8 cellular contexts compared by ENCODE assay signal in the genomic region with DNA sequence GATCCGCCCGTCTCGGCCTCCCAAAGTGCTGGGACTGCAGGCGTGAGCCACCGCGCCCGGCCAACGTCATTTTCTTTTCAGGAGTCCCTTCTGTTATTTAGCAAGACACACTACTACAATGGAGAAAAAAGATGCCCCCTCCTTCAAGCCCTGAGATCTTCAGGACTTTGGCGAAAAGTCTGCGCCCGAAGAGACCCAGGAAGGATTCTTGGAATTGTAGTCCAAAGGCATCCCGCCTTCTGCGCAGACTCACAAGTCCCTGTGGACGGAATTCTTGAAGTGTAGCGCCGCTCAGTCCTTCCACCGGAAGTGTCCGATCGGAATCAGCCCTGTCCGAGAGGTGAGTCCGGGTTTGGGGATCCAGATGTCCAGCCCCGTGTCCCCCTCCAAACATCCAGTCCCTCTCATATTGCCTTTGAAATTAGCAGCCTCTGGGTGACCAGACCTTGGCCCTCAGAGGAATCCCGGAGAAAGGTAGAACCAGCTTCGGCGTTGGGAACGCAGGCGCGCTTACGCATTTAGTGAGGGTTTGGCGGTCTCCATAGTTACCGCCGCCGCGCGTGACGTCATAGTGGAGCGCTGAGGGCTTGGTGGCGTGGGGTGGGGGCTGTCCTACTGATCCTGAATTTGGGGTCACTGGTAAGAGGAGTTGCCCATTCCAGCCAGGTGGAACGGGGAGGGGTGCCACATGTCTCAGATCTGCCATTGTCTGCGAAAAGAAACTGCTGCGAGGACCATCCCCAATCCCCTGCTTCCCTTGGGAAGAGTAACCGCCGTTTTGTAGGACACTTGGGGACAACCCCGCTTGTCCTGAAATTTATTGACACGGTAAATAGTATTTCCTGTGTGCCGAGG. TPM values are rescaled to one million over a fixed set of nuclear protein-coding genes. Genes with fewer than 3 reads are reported as not detected.
DNase-seq lines count a peak whose midpoint lies in the region; ATAC-seq, FAIRE-seq and TF ChIP-seq lines count a peak whose summit lies in the region.

No MANE protein-coding gene starts in this region.

- H3K79me2 ChIP-seq in DND-41 (ENCODE audit: insufficient read depth, low read length) (peaks cover 3% of the 10 kb centered on the region), GM23338 (replicated peaks; ENCODE audit: insufficient read depth) (peaks cover 23% of the 10 kb centered on the region), fibroblast of lung (ENCODE audit: control insufficient read depth, insufficient read depth, low read length) (no peaks in the 10 kb centered on the region)

- TF ChIP-seq CTCF in DND-41 (IDR thresholded peaks at IDR 0.05; ENCODE audit: borderline replicate concordance, extremely low read depth, low read length, poor library complexity, severe bottlenecking) (no peak), GM23338 (conservative IDR thresholded peaks at IDR 0.05; ENCODE audit: low read depth in 2 of 2) (no peak), fibroblast of lung (conservative IDR thresholded peaks at IDR 0.05 in 1 of 2, IDR thresholded peaks at IDR 0.05 in 1 of 2; ENCODE audit: low read depth in 1 of 2, low read length in 2 of 2) (no peak)

- H4K20me1 ChIP-seq in DND-41 (ENCODE audit: insufficient read depth, low read length) (no peaks in the 10 kb centered on the region), GM23338 (replicated peaks; ENCODE audit: insufficient read depth) (no peaks in the 10 kb centered on the region), fibroblast of lung (ENCODE audit: control insufficient read depth, extremely low read depth, insufficient read depth, low read length) (no peaks in the 10 kb centered on the region)

- no peaks in the 10 kb centered on the region for H3K36me3 ChIP-seq in DND-41 (ENCODE audit: insufficient read depth, low read length)
- peaks cover 12% of the 10 kb centered on the region for H3K36me3 ChIP-seq in GM23338 (ENCODE audit: insufficient read depth)
- H3K36me3 ChIP-seq in fibroblast of lung (ENCODE audit: control insufficient read depth, insufficient read depth, low read length) = no peaks in the 10 kb centered on the region

- H3K4me1 ChIP-seq in DND-41 (ENCODE audit: insufficient read depth, low read length) = peaks cover 22% of the 10 kb centered on the region
- H3K4me1 ChIP-seq in GM23338 (ENCODE audit: insufficient read depth) = no peaks in the 10 kb centered on the region
- no peaks in the 10 kb centered on the region for H3K4me1 ChIP-seq in fibroblast of lung (ENCODE audit: control insufficient read depth, extremely low read depth, insufficient read depth, low read length)

- peak overlapping the region; percentile 84 for H3K4me3 Mint-ChIP-seq in GM23338
- peak overlapping the region; percentile 79 for H3K4me3 Mint-ChIP-seq in activated T-helper 17 cell treated with anti-CD3 and anti-CD28 coated beads, Interleukin-2, amount 50 U/mL, for 72 hours
- H3K4me3 Mint-ChIP-seq in naive B cell = peak overlapping the region; percentile 83 to 100 (median 94)

- ATAC-seq in DND-41 (ENCODE audit: insufficient read depth, low read depth) (peak; percentile 85), GM23338 (peak; percentile 93), naive B cell (ENCODE audit: low read depth in 2 of 2) (peak; percentile 61 to 72)
- ATAC-seq in activated T-helper 17 cell treated with anti-CD3 and anti-CD28 coated beads, Interleukin-2, amount 50 U/mL, for 72 hours (replicated peaks) = peak; percentile 81

- H3K4me1 Mint-ChIP-seq in GM23338 (peaks cover 4% of the 10 kb centered on the region), naive B cell (peaks cover 22 to 55% (median 24%) of the 10 kb centered on the region in 3 donors)
- H3K4me1 Mint-ChIP-seq in activated T-helper 17 cell treated with anti-CD3 and anti-CD28 coated beads, Interleukin-2, amount 50 U/mL, for 72 hours = peaks cover 28% of the 10 kb centered on the region

- H3K27ac ChIP-seq in DND-41 (ENCODE audit: low read length) (peak overlapping the region; percentile 83), GM23338 (ENCODE audit: low read depth) (peak overlapping the region; percentile 89), fibroblast of lung (ENCODE audit: insufficient read depth, low read length) (peak overlapping the region; percentile 99)

- peak overlapping the region; percentile 81 for H3K4me2 ChIP-seq in DND-41 (ENCODE audit: insufficient read depth, low read length)
- H3K4me2 ChIP-seq in GM23338 = peak overlapping the region; percentile 81
- peak overlapping the region; percentile 90 for H3K4me2 ChIP-seq in fibroblast of lung (ENCODE audit: extremely low read depth, insufficient read depth, low read length)

- H3K36me3 Mint-ChIP-seq in GM23338 (ENCODE audit: low read depth) = peaks cover 41% of the 10 kb centered on the region
- peaks cover 43% of the 10 kb centered on the region for H3K36me3 Mint-ChIP-seq in activated T-helper 17 cell treated with anti-CD3 and anti-CD28 coated beads, Interleukin-2, amount 50 U/mL, for 72 hours (ENCODE audit: low read depth)
- peaks cover 30 to 37% of the 10 kb centered on the region in 2 donors for H3K36me3 Mint-ChIP-seq in naive B cell

- H3F3A ChIP-seq in GM23338 (replicated peaks; ENCODE audit: low read depth) = no peaks in the 10 kb centered on the region

- H3K9me3 Mint-ChIP-seq in GM23338 = peaks cover 31% of the 10 kb centered on the region
- H3K9me3 Mint-ChIP-seq in activated T-helper 17 cell treated with anti-CD3 and anti-CD28 coated beads, Interleukin-2, amount 50 U/mL, for 72 hours = no peaks in the 10 kb centered on the region
- H3K9me3 Mint-ChIP-seq in naive B cell = peaks cover 2 to 28% (median 9%) of the 10 kb centered on the region in 7 donors

- H3K9ac ChIP-seq in DND-41 (ENCODE audit: low read depth, low read length) = peak overlapping the region; percentile 61
- H3K9ac ChIP-seq in fibroblast of lung (ENCODE audit: insufficient read depth, low read length) = peak overlapping the region; percentile 88

- no peak for FAIRE-seq in RCC 7860 (lab: Jason Lieb, UNC)

- peak overlapping the region; percentile 98 for H3K27ac Mint-ChIP-seq in GM23338
- H3K27ac Mint-ChIP-seq in activated T-helper 17 cell treated with anti-CD3 and anti-CD28 coated beads, Interleukin-2, amount 50 U/mL, for 72 hours = peak overlapping the region; percentile 89
- peak overlapping the region; percentile 98 to 100 (median 100) for H3K27ac Mint-ChIP-seq in naive B cell

- H3K9me3 ChIP-seq in DND-41 (ENCODE audit: insufficient read depth, low read length, severe bottlenecking) (no peaks in the 10 kb centered on the region), fibroblast of lung (ENCODE audit: control insufficient read depth, insufficient read depth, low read depth, low read length) (no peaks in the 10 kb centered on the region)

- H3K4me3 ChIP-seq in DND-41 (ENCODE audit: low read depth in 1 of 2, low read length in 2 of 2) (peak overlapping the region; percentile 38 to 71; a peak in 3 of 4 replicates), GM23338 (peak overlapping the region; percentile 87), fibroblast of lung (replicated peaks in 1 of 4; ENCODE audit: control extremely low read depth in 1 of 4, insufficient read depth in 1 of 4, low read depth in 3 of 4, low read length in 4 of 4) (peak overlapping the region; percentile 65 to 79 (median 72))

- H3K9me2 ChIP-seq in GM23338 (ENCODE audit: insufficient read depth) = 0 out of 2 replicates have a peak, but pooled peaks cover 7% of the 10 kb centered on the region

- H2AFZ ChIP-seq in DND-41 (ENCODE audit: low read depth, low read length) = peak overlapping the region; percentile 85
- H2AFZ ChIP-seq in GM23338 = peak overlapping the region; percentile 67
- peak overlapping the region; percentile 94 for H2AFZ ChIP-seq in fibroblast of lung (ENCODE audit: low read length)

- DNase-seq in DND-41 (peak; percentile 92), GM23338 (ENCODE audit: low spot score) (peak; percentile 97), Kasumi-1 (lab: John Stamatoyannopoulos, UW) (peak; percentile 88 to 93), RCC 7860 (ENCODE audit: low spot score) (peak; percentile 84), fibroblast of lung (ENCODE audit: low read depth in 2 of 2) (peak; percentile 97 to 99), naive B cell (peak; percentile 95)
- DNase-seq in stimulated activated CD8-positive, alpha-beta memory T cell treated with anti-CD3 and anti-CD28 coated beads, Interleukin-7, amount 100 ng/mL, for 48 hours (ENCODE audit: extremely low read depth in 1 of 2, low read depth in 1 of 2) = peak; percentile 71 to 87

- H3K27me3 Mint-ChIP-seq in GM23338 (ENCODE audit: insufficient read depth, low read depth, poor library complexity) (peaks cover 14% of the 10 kb centered on the region), naive B cell (no peaks in the 10 kb centered on the region)
- no peaks in the 10 kb centered on the region for H3K27me3 Mint-ChIP-seq in activated T-helper 17 cell treated with anti-CD3 and anti-CD28 coated beads, Interleukin-2, amount 50 U/mL, for 72 hours

- no peaks in the 10 kb centered on the region for H3K27me3 ChIP-seq in DND-41 (ENCODE audit: insufficient read depth, low read length, poor library complexity)
- H3K27me3 ChIP-seq in GM23338 (ENCODE audit: insufficient read depth) = no peaks in the 10 kb centered on the region
- H3K27me3 ChIP-seq in fibroblast of lung (ENCODE audit: control insufficient read depth, insufficient read depth, low read length) = no peaks in the 10 kb centered on the region

RNA-seq across cellular contexts. Expression of a gene that starts 0.5 kb away (rescaled TPM):
- 5.5 and 7.6 TPM in 2 replicates for total RNA-seq in GM23338 (2014; rRNA removed; shearing (Covaris generic))
- polyA plus RNA-seq in GM23338 (2016; fragmentation: Nextera tagmentation; extraction: Ambion mirVana) (7.7 and 8.9 TPM in 2 replicates), fibroblast of lung (0.14 and 0.23 TPM in 2 replicates), naive B cell (ENCODE audit: low read depth in 6 of 6) (1 to 10 TPM; 3.6 to 7.1 (median 5.3) TPM)
- total RNA-seq in activated T-helper 17 cell treated with anti-CD3 and anti-CD28 coated beads, Interleukin-2, amount 50 U/mL, for 72 hours = 10 to 100 TPM in 1 of 2 donors, 1 to 10 TPM in 1; 2.1 to 14.8 TPM
- 0.33 and 0.51 TPM in 2 replicates for total RNA-seq in fibroblast of lung
- polyA plus RNA-seq in fibroblast of lung (2012) = 0.15 and 0.23 TPM in 2 replicates
- not detected in 2 replicates for polyA minus RNA-seq in fibroblast of lung (ENCODE audit: low replicate concordance)

RNA-seq across cellular contexts. Expression of a gene that starts 43.6 kb away (rescaled TPM):
- total RNA-seq in GM23338 (2014; rRNA removed; shearing (Covaris generic)) = 4.7 and 10.3 TPM in 2 replicates
- polyA plus RNA-seq in GM23338 (2016; fragmentation: Nextera tagmentation; extraction: Ambion mirVana) (9.2 and 12.9 TPM in 2 replicates), fibroblast of lung (2.0 and 2.7 TPM in 2 replicates), naive B cell (ENCODE audit: low read depth in 6 of 6) (10 to 100 TPM; 11.3 to 21.3 (median 14.7) TPM)
- 1 to 10 TPM; 2.0 to 3.0 TPM for total RNA-seq in activated T-helper 17 cell treated with anti-CD3 and anti-CD28 coated beads, Interleukin-2, amount 50 U/mL, for 72 hours
- 5.9 and 6.6 TPM in 2 replicates for total RNA-seq in fibroblast of lung
- polyA plus RNA-seq in fibroblast of lung (2012) = 1.9 and 2.7 TPM in 2 replicates
- polyA minus RNA-seq in fibroblast of lung (ENCODE audit: low replicate concordance) = 0.93 TPM in 1 of 2 replicates, not detected in the other

Comparison
In these comparisons a context has a peak if more than half of its experiments do, and no peak if none do; other contexts are left out.
1. Peak in every context shown above with its lines: DNase-seq, ATAC-seq, H3K4me3 ChIP-seq and H3K27ac ChIP-seq.